ENCODE assay signal across 1 cellular context in the genomic region with DNA sequence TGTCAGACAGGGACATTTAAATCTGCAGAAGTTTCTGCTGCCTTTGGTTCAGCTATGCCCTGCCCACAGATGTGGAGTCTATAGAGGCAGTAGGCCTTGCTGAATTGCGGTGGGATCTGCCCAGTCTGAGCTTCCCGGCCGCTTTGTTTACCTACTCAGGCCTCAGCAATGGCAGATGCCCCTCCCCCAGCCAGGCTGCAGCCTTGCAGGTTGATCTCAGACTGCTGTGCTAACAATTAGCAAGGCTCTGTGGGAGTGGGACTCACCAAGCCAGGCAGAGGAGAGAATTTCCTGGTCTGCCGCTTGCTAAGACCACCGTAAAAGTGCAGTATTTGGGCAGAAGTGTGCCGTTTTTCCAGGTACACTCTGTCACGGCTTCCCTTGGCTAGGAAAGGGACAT.
TF ChIP-seq lines count a peak whose summit lies in the region.

No MANE protein-coding gene starts in this region.

TF ChIP-seq in K562, 482 proteins besides CTCF, POLR2A, EP300 and RAD21 (continued from another document):
- TF ChIP-seq, protein P1, sequence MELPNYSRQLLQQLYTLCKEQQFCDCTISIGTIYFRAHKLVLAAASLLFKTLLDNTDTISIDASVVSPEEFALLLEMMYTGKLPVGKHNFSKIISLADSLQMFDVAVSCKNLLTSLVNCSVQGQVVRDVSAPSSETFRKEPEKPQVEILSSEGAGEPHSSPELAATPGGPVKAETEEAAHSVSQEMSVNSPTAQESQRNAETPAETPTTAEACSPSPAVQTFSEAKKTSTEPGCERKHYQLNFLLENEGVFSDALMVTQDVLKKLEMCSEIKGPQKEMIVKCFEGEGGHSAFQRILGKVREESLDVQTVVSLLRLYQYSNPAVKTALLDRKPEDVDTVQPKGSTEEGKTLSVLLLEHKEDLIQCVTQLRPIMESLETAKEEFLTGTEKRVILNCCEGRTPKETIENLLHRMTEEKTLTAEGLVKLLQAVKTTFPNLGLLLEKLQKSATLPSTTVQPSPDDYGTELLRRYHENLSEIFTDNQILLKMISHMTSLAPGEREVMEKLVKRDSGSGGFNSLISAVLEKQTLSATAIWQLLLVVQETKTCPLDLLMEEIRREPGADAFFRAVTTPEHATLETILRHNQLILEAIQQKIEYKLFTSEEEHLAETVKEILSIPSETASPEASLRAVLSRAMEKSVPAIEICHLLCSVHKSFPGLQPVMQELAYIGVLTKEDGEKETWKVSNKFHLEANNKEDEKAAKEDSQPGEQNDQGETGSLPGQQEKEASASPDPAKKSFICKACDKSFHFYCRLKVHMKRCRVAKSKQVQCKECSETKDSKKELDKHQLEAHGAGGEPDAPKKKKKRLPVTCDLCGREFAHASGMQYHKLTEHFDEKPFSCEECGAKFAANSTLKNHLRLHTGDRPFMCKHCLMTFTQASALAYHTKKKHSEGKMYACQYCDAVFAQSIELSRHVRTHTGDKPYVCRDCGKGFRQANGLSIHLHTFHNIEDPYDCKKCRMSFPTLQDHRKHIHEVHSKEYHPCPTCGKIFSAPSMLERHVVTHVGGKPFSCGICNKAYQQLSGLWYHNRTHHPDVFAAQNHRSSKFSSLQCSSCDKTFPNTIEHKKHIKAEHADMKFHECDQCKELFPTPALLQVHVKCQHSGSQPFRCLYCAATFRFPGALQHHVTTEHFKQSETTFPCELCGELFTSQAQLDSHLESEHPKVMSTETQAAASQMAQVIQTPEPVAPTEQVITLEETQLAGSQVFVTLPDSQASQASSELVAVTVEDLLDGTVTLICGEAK (IDR thresholded peaks at IDR 0.05): no peak
- TF ChIP-seq, protein P1 (CRISPR knock-in tag; IDR thresholded peaks at IDR 0.05): no peak
- TF ChIP-seq SRSF1 (IDR thresholded peaks at IDR 0.05; ENCODE audit: low read depth, low read length) (no peak), ZNF778 (CRISPR knock-in tag; IDR thresholded peaks at IDR 0.05) (no peak), ZNF324 (CRISPR knock-in tag; IDR thresholded peaks at IDR 0.05) (no peak)
- TF ChIP-seq, protein P2, sequence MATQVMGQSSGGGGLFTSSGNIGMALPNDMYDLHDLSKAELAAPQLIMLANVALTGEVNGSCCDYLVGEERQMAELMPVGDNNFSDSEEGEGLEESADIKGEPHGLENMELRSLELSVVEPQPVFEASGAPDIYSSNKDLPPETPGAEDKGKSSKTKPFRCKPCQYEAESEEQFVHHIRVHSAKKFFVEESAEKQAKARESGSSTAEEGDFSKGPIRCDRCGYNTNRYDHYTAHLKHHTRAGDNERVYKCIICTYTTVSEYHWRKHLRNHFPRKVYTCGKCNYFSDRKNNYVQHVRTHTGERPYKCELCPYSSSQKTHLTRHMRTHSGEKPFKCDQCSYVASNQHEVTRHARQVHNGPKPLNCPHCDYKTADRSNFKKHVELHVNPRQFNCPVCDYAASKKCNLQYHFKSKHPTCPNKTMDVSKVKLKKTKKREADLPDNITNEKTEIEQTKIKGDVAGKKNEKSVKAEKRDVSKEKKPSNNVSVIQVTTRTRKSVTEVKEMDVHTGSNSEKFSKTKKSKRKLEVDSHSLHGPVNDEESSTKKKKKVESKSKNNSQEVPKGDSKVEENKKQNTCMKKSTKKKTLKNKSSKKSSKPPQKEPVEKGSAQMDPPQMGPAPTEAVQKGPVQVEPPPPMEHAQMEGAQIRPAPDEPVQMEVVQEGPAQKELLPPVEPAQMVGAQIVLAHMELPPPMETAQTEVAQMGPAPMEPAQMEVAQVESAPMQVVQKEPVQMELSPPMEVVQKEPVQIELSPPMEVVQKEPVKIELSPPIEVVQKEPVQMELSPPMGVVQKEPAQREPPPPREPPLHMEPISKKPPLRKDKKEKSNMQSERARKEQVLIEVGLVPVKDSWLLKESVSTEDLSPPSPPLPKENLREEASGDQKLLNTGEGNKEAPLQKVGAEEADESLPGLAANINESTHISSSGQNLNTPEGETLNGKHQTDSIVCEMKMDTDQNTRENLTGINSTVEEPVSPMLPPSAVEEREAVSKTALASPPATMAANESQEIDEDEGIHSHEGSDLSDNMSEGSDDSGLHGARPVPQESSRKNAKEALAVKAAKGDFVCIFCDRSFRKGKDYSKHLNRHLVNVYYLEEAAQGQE (CRISPR knock-in tag; IDR thresholded peaks at IDR 0.05; ENCODE audit: low read depth): no peak
